Comparison of ENCODE assay signal across 8 cellular contexts in the genomic region with DNA sequence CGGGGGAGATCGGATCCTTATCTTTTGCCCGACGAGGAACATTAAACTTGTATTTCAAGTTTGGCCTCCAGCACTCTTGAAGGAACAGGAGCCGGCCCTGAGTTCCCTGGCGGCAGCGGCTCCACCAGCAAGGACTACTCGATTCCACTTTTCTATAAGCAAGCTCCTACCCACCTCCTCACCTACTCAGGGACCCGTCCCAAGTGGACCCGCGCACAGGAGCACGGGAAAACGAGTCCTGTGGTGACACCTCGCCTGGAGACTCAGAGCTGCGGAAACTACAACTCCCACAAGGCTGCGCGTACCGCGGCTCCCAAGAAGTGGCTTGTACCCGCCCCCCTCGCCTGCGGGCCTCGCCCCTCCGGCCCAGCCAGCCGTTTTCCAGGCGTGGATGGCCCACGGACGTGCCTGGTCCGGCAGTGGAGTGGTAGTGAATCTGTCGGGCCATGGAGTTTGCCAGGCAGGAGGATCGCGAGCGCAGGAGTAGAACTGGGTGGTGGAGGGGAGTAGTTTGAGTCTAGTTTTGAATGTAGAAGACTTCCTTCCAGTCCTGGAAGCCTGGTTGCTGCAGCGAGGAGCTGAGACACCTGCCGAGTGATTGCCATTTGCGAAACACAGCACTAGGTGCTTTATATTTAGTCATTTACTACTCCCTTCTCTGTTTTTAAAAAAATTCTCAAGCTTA. TPM values are rescaled to one million over a fixed set of nuclear protein-coding genes. Genes with fewer than 3 reads are reported as not detected.
A peak's percentile ranks its signal among the peaks of the same experiment; 100 is the strongest.
DNase-seq lines count a peak whose midpoint lies in the region; ATAC-seq, FAIRE-seq and TF ChIP-seq lines count a peak whose summit lies in the region.

A gene (minus strand): TSS at position 206 of the 685 bp plus-strand sequence. CDS start 476 bp downstream, outside the sequence.

- H3K79me2 ChIP-seq in keratinocyte (ENCODE audit: control insufficient read depth, insufficient read depth, low read length) = peaks cover 1% of the 10 kb centered on the region

- H3K9me3 ChIP-seq in keratinocyte (ENCODE audit: control insufficient read depth, low read depth, low read length) = no peaks in the 10 kb centered on the region

- peak within 1 kb of the TSS; percentile 54 for H3K27ac ChIP-seq in keratinocyte (ENCODE audit: control insufficient read depth, insufficient read depth, low read length)

- dilution Hi-C loops in keratinocyte (cut with MboI; ENCODE audit: extremely low pct_ligation_motif_present, low sequenced_read_pairs) = no loop called here

- peak; percentile 97 for ATAC-seq in GM19023 (IDR thresholded peaks at IDR 0.05; ENCODE audit: unreplicated experiment)
- ATAC-seq in HG03280 (IDR thresholded peaks at IDR 0.05; ENCODE audit: unreplicated experiment) = peak; percentile 94

- peak within 1 kb of the TSS; percentile 76 for H3K9ac ChIP-seq in keratinocyte (ENCODE audit: control insufficient read depth, extremely low read depth, insufficient read depth, low read length)

- H3K27me3 ChIP-seq in keratinocyte (ENCODE audit: control insufficient read depth, extremely low read depth, insufficient read depth, low read length) = no peaks in the 10 kb centered on the region

- DNase-seq in AG09309 (ENCODE audit: low read depth) (peak; percentile 59), NCI-H345 (lab: John Stamatoyannopoulos, UW) (peak; percentile 100), cerebellum (ENCODE audit: low spot score) (peak; percentile 91), keratinocyte (ENCODE audit: low read depth, low spot score) (peak; percentile 58)
- peak; percentile 83 for DNase-seq in activated CD4-positive, CD25-positive, alpha-beta regulatory T cell treated with anti-CD3 and anti-CD28 coated beads, Interleukin-2, amount 50 U/mL, for 72 hours
- peak; percentile 81 to 86 (median 86) for DNase-seq in stimulated activated CD4-positive, alpha-beta T cell treated with anti-CD3 and anti-CD28 coated beads, Interleukin-12 subunit alpha, Interleukin-12 subunit beta, amount 100 ng/mL, for 48 hours (ENCODE audit: low read depth in 2 of 3, low spot score in 1 of 3)

- H3K4me1 ChIP-seq in keratinocyte (ENCODE audit: control insufficient read depth, extremely low read depth, insufficient read depth, low read length) = peaks cover 13% of the 10 kb centered on the region

- no peaks in the 10 kb centered on the region for H3K36me3 ChIP-seq in keratinocyte (ENCODE audit: control insufficient read depth in 2 of 2, extremely low read depth in 1 of 2, insufficient read depth in 2 of 2, low read length in 2 of 2)

- H3K4me3 ChIP-seq in AG09309 (ENCODE audit: control insufficient read depth, low read depth, low read length) (peak within 1 kb of the TSS; percentile 87), keratinocyte (ENCODE audit: control insufficient read depth in 2 of 3, extremely low read depth in 1 of 3, insufficient read depth in 2 of 3, low read depth in 1 of 3, low read length in 3 of 3) (peak within 1 kb of the TSS; percentile 69 to 87 (median 80))

- FAIRE-seq in keratinocyte (lab: Jason Lieb, UNC) = peak; percentile 66

- no peaks in the 10 kb centered on the region for H4K20me1 ChIP-seq in keratinocyte (ENCODE audit: control insufficient read depth, extremely low read depth, insufficient read depth, low read length)

- H2AFZ ChIP-seq in keratinocyte (ENCODE audit: control insufficient read depth, low read length) = peak within 1 kb of the TSS; percentile 97

- H3K9me1 ChIP-seq in keratinocyte (ENCODE audit: control insufficient read depth, extremely low read depth, insufficient read depth, low read length) = no peaks in the 10 kb centered on the region

- TF ChIP-seq CTCF in AG09309 (IDR thresholded peaks at IDR 0.05; ENCODE audit: control insufficient read depth, insufficient read depth, low read depth, low read length, missing control alignments) (no peak), keratinocyte (optimal IDR thresholded peaks at IDR 0.05 in 1 of 3, IDR thresholded peaks at IDR 0.05 in 1 of 3, conservative IDR thresholded peaks at IDR 0.05 in 1 of 3; ENCODE audit: extremely low read depth in 1 of 3, insufficient read depth in 2 of 3, low read length in 3 of 3) (peak in 1 of 3 experiments; percentile 5)

- peak within 1 kb of the TSS; percentile 87 for H3K4me2 ChIP-seq in keratinocyte (ENCODE audit: control insufficient read depth, extremely low read depth, insufficient read depth, low read depth, low read length)

RNA-seq across cellular contexts. Expression of the gene that starts here (rescaled TPM):
- total RNA-seq in cerebellum = 9.2 TPM
- polyA plus RNA-seq in keratinocyte = 7.4 to 8.0 TPM (median 8.0 TPM) in 3 replicates
- 3.4 TPM for polyA plus RNA-seq in keratinocyte (2011; ENCODE audit: low read depth)
- 3.9 and 6.2 TPM in 2 replicates for polyA plus RNA-seq in keratinocyte (2011; cell fraction: cytosol; rRNA removed)
- polyA plus RNA-seq in keratinocyte (2011; cell fraction: nucleus; rRNA removed) = 17.9 and 19.9 TPM in 2 replicates
- 7.0 and 8.9 TPM in 2 replicates for polyA plus RNA-seq in keratinocyte (2012; ENCODE audit: low replicate concordance)
- polyA minus RNA-seq in keratinocyte = 4.1 to 6.6 TPM (median 6.1 TPM) in 3 replicates
- polyA minus RNA-seq in keratinocyte (2011; cell fraction: cytosol; rRNA and poly(A)+ RNA removed) = 4.4 TPM
- 3.5 and 7.8 TPM in 2 replicates for polyA minus RNA-seq in keratinocyte (2011; cell fraction: nucleus; rRNA and poly(A)+ RNA removed)

Comparison
In these comparisons a context has a peak if more than half of its experiments do, and no peak if none do; other contexts are left out.
1. Peak in every context shown above with its lines: DNase-seq, ATAC-seq, H3K4me3 ChIP-seq and H3K27ac ChIP-seq.